Comparison of ENCODE assay signal across 24 cellular contexts in the genomic region with DNA sequence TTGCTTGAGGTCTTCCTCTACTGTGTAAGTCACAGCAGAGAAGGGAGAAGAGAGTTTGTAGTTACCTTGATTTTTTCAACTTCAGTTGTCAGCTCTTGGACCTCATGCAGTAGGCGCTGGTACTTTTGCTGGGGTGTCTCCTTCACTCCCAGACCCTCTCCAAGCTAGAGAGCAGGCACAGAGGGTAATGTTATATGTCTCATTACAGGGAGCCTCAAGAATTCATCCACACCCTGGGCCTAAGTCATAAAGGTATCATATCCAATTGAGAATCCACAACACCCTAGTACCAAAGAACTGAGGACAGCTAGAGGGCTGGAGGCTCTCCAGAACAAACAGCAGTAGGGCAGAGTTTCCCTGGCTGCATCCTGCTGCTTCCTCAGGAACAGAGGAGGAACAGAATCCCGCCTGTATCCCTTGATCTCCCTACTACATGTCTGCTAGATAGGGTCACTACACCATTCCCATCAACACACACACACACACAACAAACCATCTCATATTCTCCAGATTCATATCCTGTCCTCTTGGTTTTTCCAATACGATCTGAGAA.
"Had no signal": no experiment of that assay in that cellular context is flagged by ENCODE, and none has a peak within 500 bp of the region (broad histone marks: within the 10 kb centered on the region; RNA-seq: fewer than 3 reads in every experiment).

No MANE protein-coding gene starts in this region.

- H3K4me3 ChIP-seq: sigmoid colon, smooth muscle cell, tibial artery had no signal

- H3K9me3 ChIP-seq: sigmoid colon, tibial artery had no signal

- H3K27me3 Mint-ChIP-seq: activated CD4-positive, alpha-beta memory T cell treated with anti-CD3 and anti-CD28 coated beads, Interleukin-2, amount 10 ng/mL, durations not matched to agents 7 days and 5 days; activated CD4-positive, alpha-beta T cell treated with anti-CD3 and anti-CD28 coated beads, Interleukin-2, amount 10 ng/mL, durations not matched to agents 24 days and 14 days; memory B cell; naive thymus-derived CD4-positive, alpha-beta T cell; T-helper 17 cell had no signal

- ATAC-seq: activated naive CD4-positive, alpha-beta T cell treated with anti-CD3 and anti-CD28 coated beads, Interleukin-2, amount 50 U/mL, for 72 hours; naive thymus-derived CD4-positive, alpha-beta T cell; T-helper 17 cell had no signal

- H3K4me3 Mint-ChIP-seq: activated CD4-positive, alpha-beta memory T cell treated with anti-CD3 and anti-CD28 coated beads, Interleukin-2, amount 10 ng/mL, durations not matched to agents 7 days and 5 days; activated CD4-positive, alpha-beta T cell treated with anti-CD3 and anti-CD28 coated beads, Interleukin-2, amount 10 ng/mL, durations not matched to agents 24 days and 14 days; memory B cell; naive thymus-derived CD4-positive, alpha-beta T cell; neural crest cell; T-helper 17 cell had no signal

- H3K27ac ChIP-seq: brain microvascular endothelial cell, sigmoid colon, tibial artery had no signal

- H3K9me3 Mint-ChIP-seq: activated CD4-positive, alpha-beta memory T cell treated with anti-CD3 and anti-CD28 coated beads, Interleukin-2, amount 10 ng/mL, durations not matched to agents 7 days and 5 days; activated CD4-positive, alpha-beta T cell treated with anti-CD3 and anti-CD28 coated beads, Interleukin-2, amount 10 ng/mL, durations not matched to agents 24 days and 14 days; activated naive CD4-positive, alpha-beta T cell treated with anti-CD3 and anti-CD28 coated beads, Interleukin-2, amount 50 U/mL, for 72 hours; memory B cell; naive thymus-derived CD4-positive, alpha-beta T cell; neural crest cell had no signal

- H3K27ac Mint-ChIP-seq: activated CD4-positive, alpha-beta memory T cell treated with anti-CD3 and anti-CD28 coated beads, Interleukin-2, amount 10 ng/mL, durations not matched to agents 7 days and 5 days; activated CD4-positive, alpha-beta T cell treated with anti-CD3 and anti-CD28 coated beads, Interleukin-2, amount 10 ng/mL, durations not matched to agents 24 days and 14 days; memory B cell; T-helper 17 cell had no signal

- H3K4me1 ChIP-seq: sigmoid colon, tibial artery had no signal

- H3K4me1 Mint-ChIP-seq: activated CD4-positive, alpha-beta memory T cell treated with anti-CD3 and anti-CD28 coated beads, Interleukin-2, amount 10 ng/mL, durations not matched to agents 7 days and 5 days; memory B cell; neural crest cell had no signal

- H3K4me2 ChIP-seq: smooth muscle cell had no signal

- DNase-seq: activated CD4-positive, alpha-beta memory T cell treated with anti-CD3 and anti-CD28 coated beads, Interleukin-2, amount 10 ng/mL, durations not matched to agents 7 days and 5 days; activated CD4-positive, alpha-beta T cell treated with anti-CD3 and anti-CD28 coated beads, Interleukin-2, amount 10 ng/mL, durations not matched to agents 24 days and 14 days; activated T-cell treated with anti-CD3 and anti-CD28 coated beads for 4 hours; aorta; brain microvascular endothelial cell; caudate nucleus; dermis blood vessel endothelial cell; effector CD8-positive, alpha-beta T cell; foreskin melanocyte; hippocampal formation; naive thymus-derived CD4-positive, alpha-beta T cell; occipital lobe; posterior cingulate gyrus; sigmoid colon; stimulated activated CD4-positive, alpha-beta T cell treated with anti-CD3 and anti-CD28 coated beads, Interleukin-15, amount 100 ng/mL, for 24 hours; stimulated activated naive CD4-positive, alpha-beta T cell; substantia nigra; SW 1271; T-helper 17 cell; tibial artery had no signal

- H3K27me3 ChIP-seq: brain microvascular endothelial cell, sigmoid colon, tibial artery had no signal
